In genomic region chr17:40113961-40114272, GRCh38 we compare ENCODE assay signal across 8 cellular contexts. TPM values are rescaled to one million over a fixed set of nuclear protein-coding genes. Genes with fewer than 3 reads are reported as not detected.
DNase-seq lines count a peak whose midpoint lies in the region; TF ChIP-seq lines count a peak whose summit lies in the region.

No MANE protein-coding gene starts in this region.

- peak overlapping the region; percentile 66 for H3K27ac ChIP-seq in DOHH2 (ENCODE audit: low read depth, low read length)
- peak overlapping the region; percentile 82 to 98 (median 88) for H3K27ac ChIP-seq in Peyer's patch
- H3K27ac ChIP-seq in epithelial cell of prostate, result peak overlapping the region; percentile 82
- H3K27ac ChIP-seq in prostate gland, result peak overlapping the region; percentile 88 to 97

- no peaks in the 10 kb centered on the region for H4K20me1 ChIP-seq in DOHH2 (ENCODE audit: control insufficient read depth, insufficient read depth, low read depth, low read length)

- H3K4me1 ChIP-seq in DOHH2 (ENCODE audit: control insufficient read depth, low read length), result peaks cover 49% of the 10 kb centered on the region
- H3K4me1 ChIP-seq in Peyer's patch, result peaks cover 11 to 52% (median 25%) of the 10 kb centered on the region in 4 donors
- peaks cover 30% of the 10 kb centered on the region for H3K4me1 ChIP-seq in prostate gland (replicated peaks)

- H3K4me3 ChIP-seq in DOHH2 (ENCODE audit: low read length), result peak overlapping the region; percentile 76
- peak overlapping the region in 2 of 4 donors; percentile 49 to 53 for H3K4me3 ChIP-seq in Peyer's patch
- H3K4me3 ChIP-seq in prostate gland, result peak overlapping the region in 1 of 2 donors; percentile 36

- H3K79me2 ChIP-seq in DOHH2 (ENCODE audit: control insufficient read depth, low read length), result no peaks in the 10 kb centered on the region

- DNase-seq in Peyer's patch (no peak), epithelial cell of prostate (ENCODE audit: low read depth, low spot score) (no peak), prostate gland (ENCODE audit: low spot score) (no peak), iPS-NIHi11 (ENCODE audit: low spot score) (no peak), CD1c-positive myeloid dendritic cell (ENCODE audit: extremely low spot score) (no peak), superior temporal gyrus (ENCODE audit: extremely low spot score) (no peak), Kasumi-1 (lab: John Stamatoyannopoulos, UW) (no peak)

- H3K9me2 ChIP-seq in DOHH2 (replicated peaks; ENCODE audit: control insufficient read depth, low read length), result no peaks in the 10 kb centered on the region

- intact Hi-C loops in prostate gland (cut with DNase I), result loop anchor here (2.0 to 5.0 kb wide), 2 partner anchors 52 to 55 kb away; partner anchors contain the start of gene THRA

- no peaks in the 10 kb centered on the region for H3K27me3 ChIP-seq in DOHH2 (ENCODE audit: control insufficient read depth, low read length)
- H3K27me3 ChIP-seq in Peyer's patch, result no peaks in the 10 kb centered on the region
- no peaks in the 10 kb centered on the region for H3K27me3 ChIP-seq in prostate gland (replicated peaks; ENCODE audit: insufficient read depth)

- H3K36me3 ChIP-seq in DOHH2 (ENCODE audit: control insufficient read depth, low read length) (no peaks in the 10 kb centered on the region), Peyer's patch (no peaks in the 10 kb centered on the region), prostate gland (no peaks in the 10 kb centered on the region)

- TF ChIP-seq POLR2A in Peyer's patch (IDR thresholded peaks at IDR 0.05) (no peak), prostate gland (IDR thresholded peaks at IDR 0.05) (no peak)

- no peak for TF ChIP-seq CTCF in DOHH2 (IDR thresholded peaks at IDR 0.05; ENCODE audit: low read depth, low read length, poor library complexity, severe bottlenecking)
- TF ChIP-seq CTCF in Peyer's patch (IDR thresholded peaks at IDR 0.05), result no peak
- no peak for TF ChIP-seq CTCF in prostate gland (IDR thresholded peaks at IDR 0.05)

- peaks cover 24% of the 10 kb centered on the region for H3F3A ChIP-seq in DOHH2 (ENCODE audit: control insufficient read depth, insufficient read depth)

- H3K4me2 ChIP-seq in DOHH2 (ENCODE audit: low read length), result peak overlapping the region; percentile 85

- H3K9me3 ChIP-seq in DOHH2 (ENCODE audit: control insufficient read depth, insufficient read depth, low read length) (no peaks in the 10 kb centered on the region), Peyer's patch (no peaks in the 10 kb centered on the region), prostate gland (no peaks in the 10 kb centered on the region)

- 28% methylated on average over 5 of the region's 5 CpGs for WGBS in prostate gland

RNA-seq across cellular contexts. Expression of gene MSL1, which starts 7.9 kb away (rescaled TPM):
- 100 to 1,000 TPM in 3 of 4 donors, 10 to 100 TPM in 1; 86.3 to 207 (median 117) TPM for total RNA-seq in Peyer's patch
- 100 to 1,000 TPM in 1 of 2 donors, 10 to 100 TPM in 1; 77.0 to 112 TPM for total RNA-seq in prostate gland

RNA-seq across cellular contexts. Expression of gene NR1D1, which starts 13.5 kb away (rescaled TPM):
- 10 to 100 TPM; 13.2 to 38.8 (median 18.9) TPM for total RNA-seq in Peyer's patch
- 10 to 100 TPM; 10.7 to 35.2 TPM for total RNA-seq in prostate gland

RNA-seq across cellular contexts. Expression of gene CASC3, which starts 26.4 kb away (rescaled TPM):
- total RNA-seq in Peyer's patch (100 to 1,000 TPM in 1 of 4 donors, 10 to 100 TPM in 3; 54.6 to 138 (median 57.5) TPM), prostate gland (10 to 100 TPM; 59.8 to 94.3 TPM)

RNA-seq across cellular contexts. Expression of gene THRA, which starts 51.2 kb away (rescaled TPM):
- 10 to 100 TPM; 43.4 to 80.5 (median 68.5) TPM for total RNA-seq in Peyer's patch
- 10 to 100 TPM; 35.2 to 79.8 TPM for total RNA-seq in prostate gland

RNA-seq across cellular contexts. Expression of gene MED24, which starts 59.7 kb away (rescaled TPM):
- 100 to 1,000 TPM in 3 of 4 donors, 10 to 100 TPM in 1; 77.9 to 176 (median 146) TPM for total RNA-seq in Peyer's patch
- 100 to 1,000 TPM in 1 of 2 donors, 10 to 100 TPM in 1; 55.2 to 167 TPM for total RNA-seq in prostate gland
